In genomic region chr3:194178128-194178527, GRCh38 we compare ENCODE assay signal across 37 cellular contexts. TPM values are rescaled to one million over a fixed set of nuclear protein-coding genes. Genes with fewer than 3 reads are reported as not detected.
"Had no signal": no experiment of that assay in that cellular context is flagged by ENCODE, and none has a peak within 500 bp of the region (broad histone marks: within the 10 kb centered on the region; RNA-seq: fewer than 3 reads in every experiment).

No MANE protein-coding gene starts in this region.

- H3K4me3 Mint-ChIP-seq: activated CD4-positive, alpha-beta memory T cell treated with anti-CD3 and anti-CD28 coated beads, Interleukin-2, amount 10 ng/mL, durations not matched to agents 7 days and 5 days; activated CD4-positive, alpha-beta T cell treated with anti-CD3 and anti-CD28 coated beads for 36 hours; activated CD4-positive, alpha-beta T cell treated with anti-CD3 and anti-CD28 coated beads, Interleukin-2, amount 10 ng/mL, durations not matched to agents 7 days and 5 days; activated CD8-positive, alpha-beta memory T cell treated with anti-CD3 and anti-CD28 coated beads, Interleukin-2, amount 10 ng/mL, durations not matched to agents 7 days and 5 days; activated CD8-positive, alpha-beta T cell treated with anti-CD3 and anti-CD28 coated beads, Interleukin-2, amount 10 ng/mL, durations not matched to agents 7 days and 5 days; activated naive CD4-positive, alpha-beta T cell treated with anti-CD3 and anti-CD28 coated beads, Interleukin-2, amount 10 ng/mL, durations not matched to agents 7 days and 5 days; activated naive CD4-positive, alpha-beta T cell treated with anti-CD3 and anti-CD28 coated beads, Interleukin-2, amount 50 U/mL, for 24 hours; activated naive CD8-positive, alpha-beta T cell; activated naive CD8-positive, alpha-beta T cell treated with anti-CD3 and anti-CD28 coated beads, Interleukin-2, amount 10 ng/mL, durations not matched to agents 7 days and 5 days; activated naive CD8-positive, alpha-beta T cell treated with anti-CD3 and anti-CD28 coated beads, Interleukin-2, amount 50 U/mL, for 24 hours; activated T-cell treated with anti-CD3 and anti-CD28 coated beads, Interleukin-2, amount 50 U/mL, for 24 hours; brain; central memory CD8-positive, alpha-beta T cell; T-cell; T-helper 17 cell; T-helper 2 cell treated with Interferon-gamma antibody and Interleukin-4, amounts not matched to agents 5 μg/mL and 100 μg/mL, for 36 hours; WTC11 had no signal

- H3K27ac Mint-ChIP-seq: activated CD4-positive, alpha-beta memory T cell treated with anti-CD3 and anti-CD28 coated beads, Interleukin-2, amount 10 ng/mL, durations not matched to agents 7 days and 5 days; activated CD4-positive, alpha-beta T cell treated with anti-CD3 and anti-CD28 coated beads for 36 hours; activated CD4-positive, alpha-beta T cell treated with anti-CD3 and anti-CD28 coated beads, Interleukin-2, amount 10 ng/mL, durations not matched to agents 7 days and 5 days; activated CD8-positive, alpha-beta memory T cell treated with anti-CD3 and anti-CD28 coated beads, Interleukin-2, amount 10 ng/mL, durations not matched to agents 7 days and 5 days; activated CD8-positive, alpha-beta T cell treated with anti-CD3 and anti-CD28 coated beads, Interleukin-2, amount 10 ng/mL, durations not matched to agents 7 days and 5 days; activated naive CD4-positive, alpha-beta T cell treated with anti-CD3 and anti-CD28 coated beads, Interleukin-2, amount 10 ng/mL, durations not matched to agents 7 days and 5 days; activated naive CD4-positive, alpha-beta T cell treated with anti-CD3 and anti-CD28 coated beads, Interleukin-2, amount 50 U/mL, for 24 hours; activated naive CD8-positive, alpha-beta T cell; activated naive CD8-positive, alpha-beta T cell treated with anti-CD3 and anti-CD28 coated beads, Interleukin-2, amount 10 ng/mL, durations not matched to agents 7 days and 5 days; activated naive CD8-positive, alpha-beta T cell treated with anti-CD3 and anti-CD28 coated beads, Interleukin-2, amount 50 U/mL, for 24 hours; activated T-cell treated with anti-CD3 and anti-CD28 coated beads, Interleukin-2, amount 50 U/mL, for 24 hours; activated T-helper 2 cell treated with anti-CD3 and anti-CD28 coated beads, Interferon-gamma antibody, Interleukin-2, Interleukin-4, amounts not matched to agents 10 μg/mL and 5 μg/mL and 100 μg/mL, durations not matched to agents 14 hours and 24 hours and 36 hours; T-cell; T-helper 17 cell; T-helper 2 cell treated with Interferon-gamma antibody and Interleukin-4, amounts not matched to agents 5 μg/mL and 100 μg/mL, for 36 hours; WTC11 had no signal

- ATAC-seq: activated CD4-positive, alpha-beta T cell treated with anti-CD3 and anti-CD28 coated beads for 36 hours; activated CD4-positive, CD25-positive, alpha-beta regulatory T cell treated with anti-CD3 and anti-CD28 coated beads, Interleukin-2, amount 50 U/mL, for 24 hours; activated CD8-positive, alpha-beta memory T cell treated with anti-CD3 and anti-CD28 coated beads, Interleukin-2, amount 10 ng/mL, durations not matched to agents 7 days and 5 days; activated CD8-positive, alpha-beta T cell treated with anti-CD3 and anti-CD28 coated beads, Interleukin-2, amount 10 ng/mL, durations not matched to agents 7 days and 5 days; activated naive CD8-positive, alpha-beta T cell treated with anti-CD3 and anti-CD28 coated beads, Interleukin-2, amount 50 U/mL, for 24 hours; T-cell; T-helper 17 cell; WTC11 had no signal

- H3K36me3 Mint-ChIP-seq: activated CD8-positive, alpha-beta memory T cell treated with anti-CD3 and anti-CD28 coated beads, Interleukin-2, amount 10 ng/mL, durations not matched to agents 7 days and 5 days; activated naive CD4-positive, alpha-beta T cell treated with anti-CD3 and anti-CD28 coated beads, Interleukin-2, amount 10 ng/mL, durations not matched to agents 7 days and 5 days; activated naive CD4-positive, alpha-beta T cell treated with anti-CD3 and anti-CD28 coated beads, Interleukin-2, amount 50 U/mL, for 24 hours; activated naive CD8-positive, alpha-beta T cell; activated naive CD8-positive, alpha-beta T cell treated with anti-CD3 and anti-CD28 coated beads, Interleukin-2, amount 10 ng/mL, durations not matched to agents 7 days and 5 days; brain; T-cell; WTC11 had no signal

- FAIRE-seq: TTC549 had no signal

- H3K9me3 ChIP-seq: ascending aorta had no signal

- H3K27me3 ChIP-seq: ascending aorta had no signal

- H3K27ac ChIP-seq: ascending aorta had no signal

- H3K27me3 Mint-ChIP-seq: activated naive CD4-positive, alpha-beta T cell treated with anti-CD3 and anti-CD28 coated beads, Interleukin-2, amount 50 U/mL, for 24 hours; activated naive CD8-positive, alpha-beta T cell treated with anti-CD3 and anti-CD28 coated beads, Interleukin-2, amount 50 U/mL, for 24 hours; activated T-cell treated with anti-CD3 and anti-CD28 coated beads, Interleukin-2, amount 50 U/mL, for 24 hours had no signal

- H3K4me1 ChIP-seq: ascending aorta had no signal

- H3K36me3 ChIP-seq: ascending aorta, WERI-Rb-1 had no signal

- H3K4me3 ChIP-seq: ascending aorta had no signal

- DNase-seq: activated CD4-positive, alpha-beta memory T cell treated with anti-CD3 and anti-CD28 coated beads, Interleukin-2, amount 10 ng/mL, durations not matched to agents 7 days and 5 days; activated CD4-positive, alpha-beta T cell treated with anti-CD3 and anti-CD28 coated beads for 1 hour; activated CD4-positive, alpha-beta T cell treated with anti-CD3 and anti-CD28 coated beads for 36 hours; activated CD4-positive, alpha-beta T cell treated with anti-CD3 and anti-CD28 coated beads for 48 hours; activated CD4-positive, alpha-beta T cell treated with anti-CD3 and anti-CD28 coated beads, Interleukin-2, amount 10 ng/mL, durations not matched to agents 7 days and 5 days; activated CD4-positive, alpha-beta T cell treated with anti-CD3 and anti-CD28 coated beads, Interleukin-2, amount 50 U/mL, for 48 hours; activated CD4-positive, CD25-positive, alpha-beta regulatory T cell; activated CD8-positive, alpha-beta memory T cell treated with anti-CD3 and anti-CD28 coated beads for 24 hours; activated CD8-positive, alpha-beta memory T cell treated with anti-CD3 and anti-CD28 coated beads, Interleukin-2, amount 10 ng/mL, durations not matched to agents 7 days and 5 days; activated CD8-positive, alpha-beta memory T cell treated with anti-CD3 and anti-CD28 coated beads, Interleukin-2, amount 50 U/mL, for 48 hours; activated CD8-positive, alpha-beta T cell treated with anti-CD3 and anti-CD28 coated beads, Interleukin-2, amount 10 ng/mL, durations not matched to agents 7 days and 5 days; activated effector memory CD4-positive, alpha-beta T cell treated with Interleukin-2 at 50 U/mL for 16 hours; activated gamma-delta T cell; activated naive CD4-positive, alpha-beta T cell treated with anti-CD3 and anti-CD28 coated beads, Interleukin-2, amount 10 ng/mL, durations not matched to agents 7 days and 5 days; activated naive CD4-positive, alpha-beta T cell treated with Interleukin-2 at 50 U/mL for 16 hours; activated naive CD8-positive, alpha-beta T cell treated with anti-CD3 and anti-CD28 coated beads, Interleukin-2, amount 10 ng/mL, durations not matched to agents 7 days and 5 days; activated naive CD8-positive, alpha-beta T cell treated with anti-CD3 and anti-CD28 coated beads, Interleukin-2, amount 50 U/mL, for 24 hours; activated T-cell treated with anti-CD3 and anti-CD28 coated beads, Interleukin-2, amount 50 U/mL, for 24 hours; activated T-cell treated with anti-CD3 and anti-CD28 coated beads, Interleukin-2, amount 50 U/mL, for 48 hours; amygdala; anterior cingulate cortex; caudate nucleus; cerebellar nuclear complex; T-cell; T-helper 17 cell; T-helper 9 cell; WERI-Rb-1 had no signal

- H3K9me3 Mint-ChIP-seq: activated CD4-positive, alpha-beta memory T cell treated with anti-CD3 and anti-CD28 coated beads, Interleukin-2, amount 10 ng/mL, durations not matched to agents 7 days and 5 days; activated CD4-positive, alpha-beta T cell treated with anti-CD3 and anti-CD28 coated beads, Interleukin-2, amount 10 ng/mL, durations not matched to agents 7 days and 5 days; activated naive CD4-positive, alpha-beta T cell treated with anti-CD3 and anti-CD28 coated beads, Interleukin-2, amount 10 ng/mL, durations not matched to agents 7 days and 5 days; activated naive CD4-positive, alpha-beta T cell treated with anti-CD3 and anti-CD28 coated beads, Interleukin-2, amount 50 U/mL, for 24 hours; activated naive CD8-positive, alpha-beta T cell treated with anti-CD3 and anti-CD28 coated beads, Interleukin-2, amount 10 ng/mL, durations not matched to agents 7 days and 5 days; activated naive CD8-positive, alpha-beta T cell treated with anti-CD3 and anti-CD28 coated beads, Interleukin-2, amount 50 U/mL, for 24 hours; activated T-cell treated with anti-CD3 and anti-CD28 coated beads, Interleukin-2, amount 50 U/mL, for 24 hours; activated T-helper 2 cell treated with anti-CD3 and anti-CD28 coated beads, Interferon-gamma antibody, Interleukin-2, Interleukin-4, amounts not matched to agents 10 μg/mL and 5 μg/mL and 100 μg/mL, durations not matched to agents 14 hours and 24 hours and 36 hours; central memory CD8-positive, alpha-beta T cell; T-cell; T-helper 2 cell treated with Interferon-gamma antibody and Interleukin-4, amounts not matched to agents 5 μg/mL and 100 μg/mL, for 36 hours; WTC11 had no signal

- H3K4me1 Mint-ChIP-seq: activated CD4-positive, alpha-beta T cell treated with anti-CD3 and anti-CD28 coated beads for 36 hours; activated CD8-positive, alpha-beta memory T cell treated with anti-CD3 and anti-CD28 coated beads, Interleukin-2, amount 10 ng/mL, durations not matched to agents 7 days and 5 days; activated naive CD4-positive, alpha-beta T cell treated with anti-CD3 and anti-CD28 coated beads, Interleukin-2, amount 50 U/mL, for 24 hours; activated naive CD8-positive, alpha-beta T cell treated with anti-CD3 and anti-CD28 coated beads, Interleukin-2, amount 50 U/mL, for 24 hours; central memory CD8-positive, alpha-beta T cell; T-cell had no signal

RNA-seq across cellular contexts. Expression of gene HES1, which starts 42.2 kb away (rescaled TPM):
- total RNA-seq: activated CD8-positive, alpha-beta T cell treated with anti-CD3 and anti-CD28 coated beads, Interleukin-2, amount 10 ng/mL, durations not matched to agents 7 days and 5 days; activated naive CD8-positive, alpha-beta T cell treated with anti-CD3 and anti-CD28 coated beads, Interleukin-2, amount 10 ng/mL, durations not matched to agents 7 days and 5 days had no signal
